ENCODE assay signal across 33 cellular contexts in the genomic region with DNA sequence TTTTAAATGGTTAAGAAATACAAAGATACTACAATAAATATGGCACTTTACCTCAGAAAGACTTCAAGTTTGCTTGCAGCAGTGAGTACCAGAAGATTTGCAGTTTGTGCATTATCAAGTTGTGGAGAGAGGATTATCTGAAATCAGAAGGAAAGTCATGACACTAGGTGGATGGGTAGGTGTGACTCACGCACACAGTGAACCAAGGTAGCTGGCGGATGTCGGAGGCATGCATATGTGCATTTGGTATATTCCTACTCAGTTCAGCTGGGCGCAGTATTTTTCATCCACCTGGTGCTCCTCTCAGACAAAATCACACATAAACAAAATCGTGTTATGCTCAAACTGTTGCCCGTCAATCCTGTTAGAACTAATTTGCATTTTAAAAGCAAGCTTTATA.
"Had no signal": no experiment of that assay in that cellular context is flagged by ENCODE, and none has a peak within 500 bp of the region (broad histone marks: within the 10 kb centered on the region; RNA-seq: fewer than 3 reads in every experiment).

No MANE protein-coding gene starts in this region.

- ATAC-seq: activated naive CD4-positive, alpha-beta T cell treated with anti-CD3 and anti-CD28 coated beads, Interleukin-2, amount 50 U/mL, for 72 hours; activated naive CD8-positive, alpha-beta T cell treated with anti-CD3 and anti-CD28 coated beads, Interleukin-2, amount 50 U/mL, for 24 hours; activated T-cell treated with anti-CD3 and anti-CD28 coated beads, Interleukin-2, amount 50 U/mL, for 4 hours; activated T-cell treated with anti-CD3 and anti-CD28 coated beads, Interleukin-2, amount 50 U/mL, for 72 hours; activated T-helper 17 cell treated with anti-CD3 and anti-CD28 coated beads, Interleukin-2, amount 50 U/mL, for 72 hours; body of pancreas had no signal

- H3K9me3 Mint-ChIP-seq: activated naive CD4-positive, alpha-beta T cell treated with anti-CD3 and anti-CD28 coated beads for 36 hours; activated naive CD8-positive, alpha-beta T cell treated with anti-CD3 and anti-CD28 coated beads for 36 hours; activated naive CD8-positive, alpha-beta T cell treated with anti-CD3 and anti-CD28 coated beads, Interleukin-2, amount 50 U/mL, for 24 hours; activated T-cell treated with anti-CD3 and anti-CD28 coated beads, Interleukin-2, amount 50 U/mL, for 4 hours; activated T-helper 1 cell treated with anti-CD3 and anti-CD28 coated beads, Interleukin-12 subunit alpha, Interleukin-12 subunit beta, Interleukin-2, Interleukin-4 antibody, amounts not matched to agents 30 ng/mL and 10 ng/mL and 1 ng/mL, durations not matched to agents 14 hours and 24 hours and 36 hours; activated T-helper 17 cell treated with anti-CD3 and anti-CD28 coated beads, Interleukin-2, amount 50 U/mL, for 72 hours; activated T-helper 2 cell treated with anti-CD3 and anti-CD28 coated beads, Interferon-gamma antibody, Interleukin-2, Interleukin-4, amounts not matched to agents 10 μg/mL and 5 μg/mL and 100 μg/mL, durations not matched to agents 14 hours and 24 hours and 36 hours had no signal

- DNase-seq: activated effector memory CD4-positive, alpha-beta T cell treated with anti-CD3 and anti-CD28 coated beads, Interleukin-2, amount 50 U/mL, for 16 hours; activated effector memory CD4-positive, alpha-beta T cell treated with Interleukin-2 at 50 U/mL for 16 hours; activated gamma-delta T cell; activated gamma-delta T cell treated with Interleukin-2 at 50 U/mL for 16 hours; activated naive CD4-positive, alpha-beta T cell; activated naive CD4-positive, alpha-beta T cell treated with anti-CD3 and anti-CD28 coated beads for 36 hours; activated naive CD4-positive, alpha-beta T cell treated with anti-CD3 and anti-CD28 coated beads, Interleukin-2, amount 10 ng/mL, durations not matched to agents 7 days and 5 days; activated naive CD4-positive, alpha-beta T cell treated with anti-CD3 and anti-CD28 coated beads, Interleukin-2, amount 50 U/mL, for 16 hours; activated naive CD4-positive, alpha-beta T cell treated with Interleukin-2 at 50 U/mL for 16 hours; activated naive CD8-positive, alpha-beta T cell treated with anti-CD3 and anti-CD28 coated beads for 36 hours; activated naive CD8-positive, alpha-beta T cell treated with anti-CD3 and anti-CD28 coated beads, Interleukin-2, amount 10 ng/mL, durations not matched to agents 7 days and 5 days; activated naive CD8-positive, alpha-beta T cell treated with anti-CD3 and anti-CD28 coated beads, Interleukin-2, amount 50 U/mL, for 24 hours; activated T-cell treated with anti-CD3 and anti-CD28 coated beads, Interleukin-2, amount 50 U/mL, for 24 hours; activated T-cell treated with anti-CD3 and anti-CD28 coated beads, Interleukin-2, amount 50 U/mL, for 4 hours; activated T-cell treated with anti-CD3 and anti-CD28 coated beads, Interleukin-2, amount 50 U/mL, for 48 hours; activated T-cell treated with anti-CD3 and anti-CD28 coated beads, Interleukin-2, amount 50 U/mL, for 72 hours; adrenal gland; amniotic stem cell; amygdala; anterior cingulate cortex; aorta; brain microvascular endothelial cell; central memory CD4-positive, alpha-beta T cell; cerebellar nuclear complex had no signal

- H3K4me3 Mint-ChIP-seq: activated naive CD4-positive, alpha-beta T cell treated with anti-CD3 and anti-CD28 coated beads for 36 hours; activated naive CD4-positive, alpha-beta T cell treated with anti-CD3 and anti-CD28 coated beads, Interleukin-2, amount 10 ng/mL, durations not matched to agents 7 days and 5 days; activated naive CD4-positive, alpha-beta T cell treated with anti-CD3 and anti-CD28 coated beads, Interleukin-2, amount 50 U/mL, for 24 hours; activated naive CD8-positive, alpha-beta T cell; activated naive CD8-positive, alpha-beta T cell treated with anti-CD3 and anti-CD28 coated beads for 36 hours; activated naive CD8-positive, alpha-beta T cell treated with anti-CD3 and anti-CD28 coated beads, Interleukin-2, amount 10 ng/mL, durations not matched to agents 7 days and 5 days; activated naive CD8-positive, alpha-beta T cell treated with anti-CD3 and anti-CD28 coated beads, Interleukin-2, amount 50 U/mL, for 24 hours; activated T-cell treated with anti-CD3 and anti-CD28 coated beads, Interleukin-2, amount 50 U/mL, for 24 hours; activated T-cell treated with anti-CD3 and anti-CD28 coated beads, Interleukin-2, amount 50 U/mL, for 4 hours; activated T-cell treated with anti-CD3 and anti-CD28 coated beads, Interleukin-2, amount 50 U/mL, for 72 hours; activated T-helper 1 cell treated with anti-CD3 and anti-CD28 coated beads, Interleukin-12 subunit alpha, Interleukin-12 subunit beta, Interleukin-2, Interleukin-4 antibody, amounts not matched to agents 30 ng/mL and 10 ng/mL and 1 ng/mL, durations not matched to agents 14 hours and 24 hours and 36 hours; activated T-helper 17 cell treated with anti-CD3 and anti-CD28 coated beads, Interleukin-2, amount 50 U/mL, for 72 hours; brain; central memory CD8-positive, alpha-beta T cell had no signal

- H3K36me3 Mint-ChIP-seq: activated naive CD4-positive, alpha-beta T cell treated with anti-CD3 and anti-CD28 coated beads, Interleukin-2, amount 10 ng/mL, durations not matched to agents 7 days and 5 days; activated naive CD4-positive, alpha-beta T cell treated with anti-CD3 and anti-CD28 coated beads, Interleukin-2, amount 50 U/mL, for 24 hours; activated naive CD4-positive, alpha-beta T cell treated with anti-CD3 and anti-CD28 coated beads, Interleukin-2, amount 50 U/mL, for 72 hours; activated naive CD8-positive, alpha-beta T cell; activated naive CD8-positive, alpha-beta T cell treated with anti-CD3 and anti-CD28 coated beads for 36 hours; activated naive CD8-positive, alpha-beta T cell treated with anti-CD3 and anti-CD28 coated beads, Interleukin-2, amount 10 ng/mL, durations not matched to agents 7 days and 5 days; brain had no signal

- H3K27ac Mint-ChIP-seq: activated naive CD4-positive, alpha-beta T cell treated with anti-CD3 and anti-CD28 coated beads for 36 hours; activated naive CD4-positive, alpha-beta T cell treated with anti-CD3 and anti-CD28 coated beads, Interleukin-2, amount 10 ng/mL, durations not matched to agents 7 days and 5 days; activated naive CD4-positive, alpha-beta T cell treated with anti-CD3 and anti-CD28 coated beads, Interleukin-2, amount 50 U/mL, for 24 hours; activated naive CD4-positive, alpha-beta T cell treated with anti-CD3 and anti-CD28 coated beads, Interleukin-2, amount 50 U/mL, for 72 hours; activated naive CD8-positive, alpha-beta T cell; activated naive CD8-positive, alpha-beta T cell treated with anti-CD3 and anti-CD28 coated beads for 36 hours; activated naive CD8-positive, alpha-beta T cell treated with anti-CD3 and anti-CD28 coated beads, Interleukin-2, amount 10 ng/mL, durations not matched to agents 7 days and 5 days; activated naive CD8-positive, alpha-beta T cell treated with anti-CD3 and anti-CD28 coated beads, Interleukin-2, amount 50 U/mL, for 24 hours; activated T-cell treated with anti-CD3 and anti-CD28 coated beads, Interleukin-2, amount 50 U/mL, for 24 hours; activated T-cell treated with anti-CD3 and anti-CD28 coated beads, Interleukin-2, amount 50 U/mL, for 72 hours; activated T-helper 1 cell treated with anti-CD3 and anti-CD28 coated beads, Interleukin-12 subunit alpha, Interleukin-12 subunit beta, Interleukin-2, Interleukin-4 antibody, amounts not matched to agents 30 ng/mL and 10 ng/mL and 1 ng/mL, durations not matched to agents 14 hours and 24 hours and 36 hours; activated T-helper 17 cell treated with anti-CD3 and anti-CD28 coated beads, Interleukin-2, amount 50 U/mL, for 72 hours; activated T-helper 2 cell treated with anti-CD3 and anti-CD28 coated beads, Interferon-gamma antibody, Interleukin-2, Interleukin-4, amounts not matched to agents 10 μg/mL and 5 μg/mL and 100 μg/mL, durations not matched to agents 14 hours and 24 hours and 36 hours had no signal

- H3K27me3 Mint-ChIP-seq: activated naive CD4-positive, alpha-beta T cell treated with anti-CD3 and anti-CD28 coated beads, Interleukin-2, amount 10 ng/mL, durations not matched to agents 7 days and 5 days; activated T-cell treated with anti-CD3 and anti-CD28 coated beads, Interleukin-2, amount 50 U/mL, for 24 hours had no signal

- H3K4me1 Mint-ChIP-seq: activated naive CD4-positive, alpha-beta T cell treated with anti-CD3 and anti-CD28 coated beads, Interleukin-2, amount 10 ng/mL, durations not matched to agents 7 days and 5 days; activated naive CD4-positive, alpha-beta T cell treated with anti-CD3 and anti-CD28 coated beads, Interleukin-2, amount 50 U/mL, for 24 hours; activated naive CD8-positive, alpha-beta T cell treated with anti-CD3 and anti-CD28 coated beads for 36 hours; activated naive CD8-positive, alpha-beta T cell treated with anti-CD3 and anti-CD28 coated beads, Interleukin-2, amount 10 ng/mL, durations not matched to agents 7 days and 5 days; activated naive CD8-positive, alpha-beta T cell treated with anti-CD3 and anti-CD28 coated beads, Interleukin-2, amount 50 U/mL, for 24 hours; activated T-helper 17 cell treated with anti-CD3 and anti-CD28 coated beads, Interleukin-2, amount 50 U/mL, for 72 hours; central memory CD8-positive, alpha-beta T cell had no signal
